1 cellular context compared by ENCODE assay signal in the genomic region with DNA sequence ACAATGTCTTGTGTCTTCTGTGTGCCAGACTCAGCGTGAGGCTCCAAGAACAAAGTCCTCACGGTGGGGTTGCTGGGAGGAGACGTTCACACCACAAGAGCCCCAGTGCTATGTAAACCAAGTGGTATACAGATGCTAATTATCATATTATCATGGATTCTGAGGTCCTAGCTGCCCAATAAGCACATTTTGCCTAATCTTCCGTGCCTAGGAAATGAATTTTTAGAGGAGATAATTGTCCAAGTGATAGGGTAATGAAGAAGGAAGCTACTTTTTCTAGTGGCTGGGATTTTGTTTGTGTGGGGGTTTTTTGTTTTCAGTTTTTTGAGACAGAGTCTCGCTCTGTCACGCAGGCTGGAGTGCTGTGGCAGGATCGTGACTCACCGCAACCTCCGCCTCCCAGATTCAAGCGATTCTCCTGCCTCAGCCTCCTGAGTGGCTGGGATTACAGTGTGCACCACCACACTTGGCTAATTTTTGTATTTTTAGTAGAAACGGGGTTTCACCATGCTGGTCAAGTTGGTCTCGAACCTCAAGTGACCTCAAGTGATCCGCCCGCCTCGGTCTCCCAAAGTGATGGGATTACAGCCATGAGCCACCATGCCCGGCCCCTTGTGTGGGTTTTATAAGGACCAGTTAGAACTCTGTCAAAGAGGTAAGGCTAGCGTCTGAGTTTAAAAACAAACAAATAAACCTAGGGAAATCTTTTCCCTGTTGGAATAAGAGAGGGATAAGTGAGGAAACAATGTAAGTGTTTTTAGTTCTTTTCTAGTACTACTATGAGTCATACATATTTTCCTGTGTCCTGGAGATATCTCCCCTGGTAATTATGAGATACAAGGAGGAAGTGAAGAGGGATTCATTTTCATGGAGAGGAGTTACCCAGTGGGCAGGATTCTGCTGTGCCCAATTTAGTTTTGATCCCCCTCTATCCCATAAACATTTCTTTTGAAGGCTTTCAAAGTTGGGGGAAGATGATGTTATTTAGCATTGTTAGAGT.
TF ChIP-seq lines count a peak whose summit lies in the region.

No MANE protein-coding gene starts in this region.

TF ChIP-seq in HEK293, 187 proteins besides CTCF, POLR2A, EP300 and RAD21 (continued from another document):
- no peak for TF ChIP-seq ZNF580 (tag by site-specific recombination; IDR thresholded peaks at IDR 0.05)
- no peak for TF ChIP-seq ZNF426 (tag by site-specific recombination; IDR thresholded peaks at IDR 0.05)
- TF ChIP-seq ZNF610 (tag by site-specific recombination; IDR thresholded peaks at IDR 0.05; ENCODE audit: borderline replicate concordance) = no peak
- no peak for TF ChIP-seq KLF7 (tag by site-specific recombination; IDR thresholded peaks at IDR 0.05; ENCODE audit: borderline replicate concordance)
- TF ChIP-seq TCF7L2 (IDR thresholded peaks at IDR 0.05; ENCODE audit: borderline replicate concordance, low read depth, low read length) = no peak; the same call in 1 of the 2 replicates
- TF ChIP-seq ZNF571 (tag by site-specific recombination; IDR thresholded peaks at IDR 0.05) = no peak
- TF ChIP-seq GLIS1 (tag by site-specific recombination; IDR thresholded peaks at IDR 0.05) = peak; percentile 43; the same call in 1 of the 2 replicates
- TF ChIP-seq ZNF155 (tag by site-specific recombination; IDR thresholded peaks at IDR 0.05) = no peak
- no peak for TF ChIP-seq KLF16 (tag by site-specific recombination; IDR thresholded peaks at IDR 0.05)
- TF ChIP-seq ZNF138 (tag by site-specific recombination; IDR thresholded peaks at IDR 0.05; ENCODE audit: borderline replicate concordance) = no peak
- no peak for TF ChIP-seq ZNF433 (tag by site-specific recombination; IDR thresholded peaks at IDR 0.05; ENCODE audit: low read depth)
- TF ChIP-seq MYNN (tag by site-specific recombination; IDR thresholded peaks at IDR 0.05; ENCODE audit: borderline replicate concordance) = no peak
- no peak for TF ChIP-seq ZBTB26 (tag by site-specific recombination; optimal IDR thresholded peaks at IDR 0.05)
- no peak for TF ChIP-seq ZNF174 (tag by site-specific recombination; IDR thresholded peaks at IDR 0.05)
- no peak for TF ChIP-seq ZNF792 (tag by site-specific recombination; IDR thresholded peaks at IDR 0.05)
- peak; percentile 54; the same call in 1 of the 2 replicates for TF ChIP-seq ZNF558 (tag by site-specific recombination; IDR thresholded peaks at IDR 0.05)
- 0 out of 2 replicates have a peak, but pooled peaks have one; percentile 34 for TF ChIP-seq ZNF394 (tag by site-specific recombination; IDR thresholded peaks at IDR 0.05; ENCODE audit: borderline replicate concordance)
- TF ChIP-seq ZNF266 (tag by site-specific recombination; IDR thresholded peaks at IDR 0.05; ENCODE audit: low read depth) = no peak
- TF ChIP-seq PRDM6 (tag by site-specific recombination; IDR thresholded peaks at IDR 0.05) = peak; percentile 84
- TF ChIP-seq BCL6B (tag by site-specific recombination; IDR thresholded peaks at IDR 0.05) = peak; percentile 47
- TF ChIP-seq ZNF596 (tag by site-specific recombination; IDR thresholded peaks at IDR 0.05) = no peak
- TF ChIP-seq PRDM1 (tag by site-specific recombination; IDR thresholded peaks at IDR 0.05) = peak; percentile 92
- TF ChIP-seq GFI1B (tag by site-specific recombination; IDR thresholded peaks at IDR 0.05) = 0 out of 2 replicates have a peak, but pooled peaks have one; percentile 34
- 0 out of 2 replicates have a peak, but pooled peaks have one; percentile 13 for TF ChIP-seq SP2 (tag by site-specific recombination; IDR thresholded peaks at IDR 0.05)
- TF ChIP-seq ZEB2 (tag by site-specific recombination; IDR thresholded peaks at IDR 0.05) = peak; percentile 44; the same call in 1 of the 2 replicates
- no peak for TF ChIP-seq ZNF24 (tag by site-specific recombination; IDR thresholded peaks at IDR 0.05)
- TF ChIP-seq ZNF366 (tag by site-specific recombination; conservative IDR thresholded peaks at IDR 0.05) = peak; percentile 60; the same call in 1 of the 2 replicates
- no peak for TF ChIP-seq ZNF521 (tag by site-specific recombination; IDR thresholded peaks at IDR 0.05)
- peak; percentile 63; the same call in 1 of the 2 replicates for TF ChIP-seq ZNF362 (tag by site-specific recombination; IDR thresholded peaks at IDR 0.05)
- TF ChIP-seq ZSCAN5A (tag by site-specific recombination; IDR thresholded peaks at IDR 0.05) = no peak
- peak; percentile 84 for TF ChIP-seq ZBTB17 (tag by site-specific recombination; IDR thresholded peaks at IDR 0.05)
- TF ChIP-seq ZNF292 (tag by site-specific recombination; IDR thresholded peaks at IDR 0.05; ENCODE audit: borderline replicate concordance, low read depth) = no peak
- TF ChIP-seq ZNF2 (tag by site-specific recombination; IDR thresholded peaks at IDR 0.05) = no peak
- TF ChIP-seq ZBTB20 (tag by site-specific recombination; IDR thresholded peaks at IDR 0.05) = no peak
- TF ChIP-seq ZNF677 (tag by site-specific recombination; IDR thresholded peaks at IDR 0.05) = no peak
- TF ChIP-seq BCL11A (tag by site-specific recombination; IDR thresholded peaks at IDR 0.05; ENCODE audit: low read depth) = no peak
- TF ChIP-seq, protein P1, sequence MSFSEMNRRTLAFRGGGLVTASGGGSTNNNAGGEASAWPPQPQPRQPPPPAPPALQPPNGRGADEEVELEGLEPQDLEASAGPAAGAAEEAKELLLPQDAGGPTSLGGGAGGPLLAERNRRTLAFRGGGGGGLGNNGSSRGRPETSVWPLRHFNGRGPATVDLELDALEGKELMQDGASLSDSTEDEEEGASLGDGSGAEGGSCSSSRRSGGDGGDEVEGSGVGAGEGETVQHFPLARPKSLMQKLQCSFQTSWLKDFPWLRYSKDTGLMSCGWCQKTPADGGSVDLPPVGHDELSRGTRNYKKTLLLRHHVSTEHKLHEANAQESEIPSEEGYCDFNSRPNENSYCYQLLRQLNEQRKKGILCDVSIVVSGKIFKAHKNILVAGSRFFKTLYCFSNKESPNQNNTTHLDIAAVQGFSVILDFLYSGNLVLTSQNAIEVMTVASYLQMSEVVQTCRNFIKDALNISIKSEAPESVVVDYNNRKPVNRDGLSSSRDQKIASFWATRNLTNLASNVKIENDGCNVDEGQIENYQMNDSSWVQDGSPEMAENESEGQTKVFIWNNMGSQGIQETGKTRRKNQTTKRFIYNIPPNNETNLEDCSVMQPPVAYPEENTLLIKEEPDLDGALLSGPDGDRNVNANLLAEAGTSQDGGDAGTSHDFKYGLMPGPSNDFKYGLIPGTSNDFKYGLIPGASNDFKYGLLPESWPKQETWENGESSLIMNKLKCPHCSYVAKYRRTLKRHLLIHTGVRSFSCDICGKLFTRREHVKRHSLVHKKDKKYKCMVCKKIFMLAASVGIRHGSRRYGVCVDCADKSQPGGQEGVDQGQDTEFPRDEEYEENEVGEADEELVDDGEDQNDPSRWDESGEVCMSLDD (tag by site-specific recombination; IDR thresholded peaks at IDR 0.05) = no peak
- TF ChIP-seq HIC1 (tag by site-specific recombination; IDR thresholded peaks at IDR 0.05) = peak; percentile 27; the same call in 1 of the 2 replicates
- TF ChIP-seq GLIS2 (tag by site-specific recombination; IDR thresholded peaks at IDR 0.05) = peak; percentile 56; the same call in 1 of the 2 replicates
- TF ChIP-seq ZNF514 (tag by site-specific recombination; IDR thresholded peaks at IDR 0.05) = no peak
- no peak for TF ChIP-seq ZNF184 (tag by site-specific recombination; IDR thresholded peaks at IDR 0.05)
- no peak for TF ChIP-seq ZNF701 (tag by site-specific recombination; IDR thresholded peaks at IDR 0.05)
- TF ChIP-seq ZNF639 (tag by site-specific recombination; IDR thresholded peaks at IDR 0.05) = no peak
- TF ChIP-seq ZNF621 (tag by site-specific recombination; IDR thresholded peaks at IDR 0.05) = no peak
